In the genomic region with DNA sequence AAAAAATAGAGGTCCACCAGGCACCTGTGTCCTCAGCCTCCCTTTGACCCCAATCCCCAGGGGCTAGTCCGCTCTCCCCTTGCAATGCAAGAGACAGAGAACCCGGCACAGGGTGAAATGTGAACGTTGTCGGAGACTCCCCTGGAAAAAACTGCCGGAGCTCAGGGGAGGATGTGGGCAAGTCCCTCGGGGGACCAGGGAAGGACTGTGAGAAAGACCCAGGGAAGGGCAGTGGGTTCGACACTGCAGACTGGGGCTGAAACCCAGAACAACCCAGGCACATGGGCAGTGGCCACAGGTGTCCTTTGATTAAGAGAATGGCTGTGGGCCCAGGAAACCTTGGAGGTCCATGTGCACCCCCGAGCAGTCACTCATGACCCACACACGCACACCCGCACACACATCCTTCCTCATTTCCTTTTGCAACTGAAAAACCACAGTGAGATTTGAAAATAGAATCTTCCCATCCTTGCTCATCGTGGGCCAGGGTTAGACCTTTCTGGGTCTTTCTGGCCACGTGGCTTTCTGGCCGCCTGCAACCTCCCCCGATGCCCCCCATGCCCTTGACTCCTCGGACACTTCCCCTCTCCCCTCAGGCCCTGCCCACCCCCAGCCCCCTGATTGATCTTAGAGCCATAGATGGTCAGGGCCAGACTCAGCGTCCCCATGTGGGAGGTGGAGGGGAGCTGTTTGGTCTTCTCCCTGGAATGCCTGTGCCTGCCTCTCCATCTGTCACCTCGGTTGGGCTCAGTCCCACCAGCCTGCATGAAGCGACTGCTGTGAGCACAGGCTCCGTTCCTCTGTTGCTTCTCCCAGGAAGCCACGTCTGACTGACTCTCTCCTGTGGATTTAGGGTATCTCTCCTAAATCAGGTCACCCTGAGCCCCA, we compare ENCODE assay signal across 8 cellular contexts. TPM values are rescaled to one million over a fixed set of nuclear protein-coding genes. Genes with fewer than 3 reads are reported as not detected.
DNase-seq lines count a peak whose midpoint lies in the region; ATAC-seq and TF ChIP-seq lines count a peak whose summit lies in the region.

No MANE protein-coding gene starts in this region.

- ATAC-seq in GM18508 (IDR thresholded peaks at IDR 0.05; ENCODE audit: insufficient read depth, unreplicated experiment) = peak; percentile 35
- ATAC-seq in HG02678 (IDR thresholded peaks at IDR 0.05; ENCODE audit: unreplicated experiment) = peak; percentile 67
- peak; percentile 46 to 57 for ATAC-seq in naive thymus-derived CD8-positive, alpha-beta T cell

- H3K27me3 Mint-ChIP-seq in naive thymus-derived CD8-positive, alpha-beta T cell = no peaks in the 10 kb centered on the region

- H3K4me3 ChIP-seq in dorsolateral prefrontal cortex = no peak overlapping the region

- H3K9me3 Mint-ChIP-seq in naive thymus-derived CD8-positive, alpha-beta T cell = no peaks in the 10 kb centered on the region

- H3K27ac Mint-ChIP-seq in naive thymus-derived CD8-positive, alpha-beta T cell = peak overlapping the region in 5 of 10 donors; percentile 25 to 74 (median 47)

- H3K4me1 Mint-ChIP-seq in naive thymus-derived CD8-positive, alpha-beta T cell = peaks cover 10 to 38% (median 19%) of the 10 kb centered on the region in 4 donors

- no peak for TF ChIP-seq CTCF in dorsolateral prefrontal cortex (IDR thresholded peaks at IDR 0.05 in 54 of 56, conservative IDR thresholded peaks at IDR 0.05 in 2 of 56; ENCODE audit: low read depth in 1 of 56, partially characterized antibody in 56 of 56)

- no peaks in the 10 kb centered on the region for H3K36me3 Mint-ChIP-seq in naive thymus-derived CD8-positive, alpha-beta T cell

- intact Hi-C loops in dorsolateral prefrontal cortex (cut with DNase I) = no loop called here

- peak overlapping the region in 26 of 59 donors; percentile 5 to 77 (median 30) for H3K27ac ChIP-seq in dorsolateral prefrontal cortex

- peak overlapping the region in 9 of 10 donors; percentile 14 to 68 (median 48) for H3K4me3 Mint-ChIP-seq in naive thymus-derived CD8-positive, alpha-beta T cell

- H3K27me3 ChIP-seq in dorsolateral prefrontal cortex = no peaks in the 10 kb centered on the region

- peak; percentile 63 for DNase-seq in OCI-M1 (lab: John Stamatoyannopoulos, UW)
- peak in 2 of 10 donors; percentile 21 to 56 for DNase-seq in naive thymus-derived CD8-positive, alpha-beta T cell
- no peak for DNase-seq in dorsolateral prefrontal cortex
- DNase-seq in NCI-H526 (lab: John Stamatoyannopoulos, UW) = no peak
- no peak for DNase-seq in NCI-H510A treated with DMSO at 0.1 percent for 48 hours (lab: John Stamatoyannopoulos, UW)
- no peak for DNase-seq in NK-92 treated with Interleukin-12 subunit alpha and Interleukin-12 subunit beta, amount 100 ng/mL, for 24 hours (lab: John Stamatoyannopoulos, UW)

- POLR2A ChIA-PET in naive thymus-derived CD8-positive, alpha-beta T cell (lab: Charles Lee) = no interaction called here

RNA-seq across cellular contexts. Expression of gene LAT2, which starts 7.9 kb away (rescaled TPM):
- total RNA-seq in naive thymus-derived CD8-positive, alpha-beta T cell = 1 to 10 TPM; 5.8 to 6.4 TPM
- 1 to 10 TPM in 1 of 3 donors, under 1 TPM in 2; 0.57 to 2.3 (median 0.97) TPM for polyA plus RNA-seq in naive thymus-derived CD8-positive, alpha-beta T cell
- total RNA-seq in dorsolateral prefrontal cortex = 10 to 100 TPM in 67 of 120 experiments, 1 to 10 TPM in 53; 1.2 to 28.5 (median 10.6) TPM

RNA-seq across cellular contexts. Expression of gene RFC2, which starts 36.5 kb away (rescaled TPM):
- 10 to 100 TPM; 15.6 to 16.4 TPM for total RNA-seq in naive thymus-derived CD8-positive, alpha-beta T cell
- polyA plus RNA-seq in naive thymus-derived CD8-positive, alpha-beta T cell = 10 to 100 TPM; 20.3 to 26.1 (median 22.5) TPM
- total RNA-seq in dorsolateral prefrontal cortex = 10 to 100 TPM; 10.9 to 31.7 (median 19.3) TPM

RNA-seq across cellular contexts. Expression of gene EIF4H, which starts 43.5 kb away (rescaled TPM):
- total RNA-seq in naive thymus-derived CD8-positive, alpha-beta T cell = 100 to 1,000 TPM; 217 to 231 TPM
- polyA plus RNA-seq in naive thymus-derived CD8-positive, alpha-beta T cell = 100 to 1,000 TPM; 219 to 239 (median 221) TPM
- 100 to 1,000 TPM; 190 to 323 (median 261) TPM for total RNA-seq in dorsolateral prefrontal cortex
